Comparison of ENCODE assay signal across 36 cellular contexts in the genomic region with DNA sequence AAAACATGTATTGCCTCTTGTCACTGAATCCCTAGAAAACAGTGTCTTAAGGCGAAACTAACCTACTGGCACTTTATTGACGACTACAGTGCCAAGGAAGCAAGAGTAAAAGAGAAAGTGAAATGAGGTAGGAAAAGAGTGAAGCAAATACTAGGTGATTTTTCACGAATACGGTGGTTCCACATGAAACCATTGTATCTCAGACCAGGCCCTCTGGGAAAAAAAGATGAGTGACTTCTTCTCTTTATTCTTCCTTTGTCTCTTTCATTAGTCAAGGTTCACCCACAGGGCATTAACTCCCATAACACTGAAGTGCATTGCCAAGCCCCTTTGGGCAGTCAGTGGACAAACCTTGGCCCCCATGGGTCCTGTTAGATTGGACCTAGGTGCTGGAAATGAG. TPM values are rescaled to one million over a fixed set of nuclear protein-coding genes. Genes with fewer than 3 reads are reported as not detected.
DNase-seq lines count a peak whose midpoint lies in the region; ATAC-seq, FAIRE-seq and TF ChIP-seq lines count a peak whose summit lies in the region.
"Had no signal": no experiment of that assay in that cellular context is flagged by ENCODE, and none has a peak within 500 bp of the region (broad histone marks: within the 10 kb centered on the region; RNA-seq: fewer than 3 reads in every experiment).

No MANE protein-coding gene starts in this region.

- POLR2A ChIA-PET in activated B cell treated with CpG ODN at 0.5 μM for 24 hours (lab: Charles Lee): interaction anchor here (8.3 kb wide), 1 partner anchor 14 kb away, joined by 105 read pairs; the partner anchor contains the start of gene MACC1

- peak overlapping the region; percentile 25 for H3K27ac Mint-ChIP-seq in activated B cell treated with CpG ODN at 0.5 μM for 24 hours
- H3K27ac Mint-ChIP-seq: activated CD4-positive, alpha-beta memory T cell treated with anti-CD3 and anti-CD28 coated beads for 36 hours; activated naive CD4-positive, alpha-beta T cell treated with anti-CD3 and anti-CD28 coated beads, Interleukin-2, amount 10 ng/mL, durations not matched to agents 7 days and 5 days; activated T-helper 17 cell treated with anti-CD3 and anti-CD28 coated beads, Interleukin-2, amount 50 U/mL, for 72 hours; nephron progenitor cell; stimulated activated effector memory CD8-positive, alpha-beta T cell treated with anti-CD3 and anti-CD28 coated beads, Interleukin-12 subunit alpha, Interleukin-12 subunit beta, amount 100 ng/mL, for 72 hours; type B pancreatic cell had no signal

- peak overlapping the region; percentile 3 for H3K4me3 Mint-ChIP-seq in activated B cell treated with CpG ODN at 0.5 μM for 24 hours
- H3K4me3 Mint-ChIP-seq: activated CD4-positive, alpha-beta memory T cell treated with anti-CD3 and anti-CD28 coated beads for 36 hours; activated naive CD4-positive, alpha-beta T cell treated with anti-CD3 and anti-CD28 coated beads, Interleukin-2, amount 10 ng/mL, durations not matched to agents 7 days and 5 days; activated T-helper 17 cell treated with anti-CD3 and anti-CD28 coated beads, Interleukin-2, amount 50 U/mL, for 72 hours; nephron progenitor cell; stimulated activated effector memory CD8-positive, alpha-beta T cell treated with anti-CD3 and anti-CD28 coated beads, Interleukin-12 subunit alpha, Interleukin-12 subunit beta, amount 100 ng/mL, for 72 hours; type B pancreatic cell had no signal

- intact Hi-C loops in activated B cell treated with CpG ODN at 0.5 μM for 24 hours (cut with micrococcal nuclease): loop anchor here (1.0 to 10.0 kb wide), 3 partner anchors 13 to 1899 kb away; no protein-coding TSS in a partner anchor

- DNase-seq in GM12892 (ENCODE audit: insufficient read length) (no peak), activated B cell treated with CpG ODN at 0.5 μM for 24 hours (no peak), 8988T (no peak), NCI-H1436 treated with DMSO at 0.1 percent for 48 hours (lab: John Stamatoyannopoulos, UW) (no peak), DMS114 treated with DMSO at 0.1 percent for 48 hours (lab: John Stamatoyannopoulos, UW; ENCODE audit: unreplicated experiment) (no peak)
- DNase-seq in activated CD8-positive, alpha-beta memory T cell treated with anti-CD3 and anti-CD28 coated beads for 24 hours: no peak
- DNase-seq: activated CD4-positive, alpha-beta memory T cell treated with anti-CD3 and anti-CD28 coated beads for 36 hours; activated CD4-positive, alpha-beta T cell treated with anti-CD3 and anti-CD28 coated beads for 1 hour; activated CD8-positive, alpha-beta memory T cell treated with anti-CD3 and anti-CD28 coated beads, Interleukin-2, amount 50 U/mL, for 48 hours; activated naive CD4-positive, alpha-beta T cell treated with anti-CD3 and anti-CD28 coated beads, Interleukin-2, amount 10 ng/mL, durations not matched to agents 7 days and 5 days; adrenal gland; Calu3; central memory CD4-positive, alpha-beta T cell; cortex of kidney; DMS79 treated with DMSO at 0.1 percent for 48 hours; effector memory CD4-positive, alpha-beta T cell; erythroblast; GF-D8; HCEC 1CT; left colon; NCI-H1436; NCI-H2081 treated with DMSO at 0.1 percent for 48 hours; NCI-H2227 treated with DMSO at 0.1 percent for 48 hours; NCI-H69; nephron progenitor cell; Peyer's patch; SHP77; stimulated activated CD4-positive, alpha-beta T cell treated with anti-CD3 and anti-CD28 coated beads, Interleukin-15, amount 100 ng/mL, for 24 hours; stimulated activated CD4-positive, alpha-beta T cell treated with anti-CD3 and anti-CD28 coated beads, Interleukin-4, amount 100 ng/mL, for 4 hours; substantia nigra had no signal

- no peaks in the 10 kb centered on the region for H3K36me3 Mint-ChIP-seq in activated B cell treated with CpG ODN at 0.5 μM for 24 hours (ENCODE audit: low read depth)
- H3K36me3 Mint-ChIP-seq: activated CD4-positive, alpha-beta memory T cell treated with anti-CD3 and anti-CD28 coated beads for 36 hours; activated naive CD4-positive, alpha-beta T cell treated with anti-CD3 and anti-CD28 coated beads, Interleukin-2, amount 10 ng/mL, durations not matched to agents 7 days and 5 days; stimulated activated effector memory CD8-positive, alpha-beta T cell treated with anti-CD3 and anti-CD28 coated beads, Interleukin-12 subunit alpha, Interleukin-12 subunit beta, amount 100 ng/mL, for 72 hours; type B pancreatic cell had no signal

- CTCF ChIA-PET in activated B cell treated with CpG ODN at 0.5 μM for 24 hours (lab: Charles Lee): no interaction called here

- FAIRE-seq in GM12892 (lab: Jason Lieb, UNC): peak; percentile 48
- FAIRE-seq: A204.1 had no signal

- no peaks in the 10 kb centered on the region for H3K27me3 Mint-ChIP-seq in activated B cell treated with CpG ODN at 0.5 μM for 24 hours
- H3K27me3 Mint-ChIP-seq: activated naive CD4-positive, alpha-beta T cell treated with anti-CD3 and anti-CD28 coated beads, Interleukin-2, amount 10 ng/mL, durations not matched to agents 7 days and 5 days; type B pancreatic cell had no signal

- no peaks in the 10 kb centered on the region for H3K9me3 Mint-ChIP-seq in activated B cell treated with CpG ODN at 0.5 μM for 24 hours
- H3K9me3 Mint-ChIP-seq: activated CD4-positive, alpha-beta memory T cell treated with anti-CD3 and anti-CD28 coated beads for 36 hours; activated naive CD4-positive, alpha-beta T cell treated with anti-CD3 and anti-CD28 coated beads, Interleukin-2, amount 10 ng/mL, durations not matched to agents 7 days and 5 days; nephron progenitor cell; type B pancreatic cell had no signal

- no peak for TF ChIP-seq CTCF in activated B cell treated with CpG ODN at 0.5 μM for 24 hours (IDR thresholded peaks at IDR 0.05)

- peaks cover 44% of the 10 kb centered on the region for H3K4me1 Mint-ChIP-seq in activated B cell treated with CpG ODN at 0.5 μM for 24 hours
- H3K4me1 Mint-ChIP-seq: activated naive CD4-positive, alpha-beta T cell treated with anti-CD3 and anti-CD28 coated beads, Interleukin-2, amount 10 ng/mL, durations not matched to agents 7 days and 5 days; nephron progenitor cell had no signal

- no peak for TF ChIP-seq POLR2A in GM12892 (IDR thresholded peaks at IDR 0.05; ENCODE audit: low read depth, low read length)

- peak; percentile 46 for ATAC-seq in GM19395 (IDR thresholded peaks at IDR 0.05; ENCODE audit: unreplicated experiment)
- ATAC-seq in HG02798 (IDR thresholded peaks at IDR 0.05; ENCODE audit: poor library complexity, unreplicated experiment): peak; percentile 36
- ATAC-seq in activated B cell treated with CpG ODN at 0.5 μM for 24 hours (ENCODE audit: low read depth): peak; percentile 49
- ATAC-seq: left colon had no signal

RNA-seq across cellular contexts. Expression of gene MACC1, which starts 16.2 kb away (rescaled TPM):
- 12.8 TPM for polyA plus RNA-seq in GM12892 (2012; ENCODE audit: missing spikeins)
- 13.9 and 20.3 TPM in 2 replicates for total RNA-seq in activated B cell treated with CpG ODN at 0.5 μM for 24 hours
